Comparison of ENCODE assay signal across 22 cellular contexts in the genomic region with DNA sequence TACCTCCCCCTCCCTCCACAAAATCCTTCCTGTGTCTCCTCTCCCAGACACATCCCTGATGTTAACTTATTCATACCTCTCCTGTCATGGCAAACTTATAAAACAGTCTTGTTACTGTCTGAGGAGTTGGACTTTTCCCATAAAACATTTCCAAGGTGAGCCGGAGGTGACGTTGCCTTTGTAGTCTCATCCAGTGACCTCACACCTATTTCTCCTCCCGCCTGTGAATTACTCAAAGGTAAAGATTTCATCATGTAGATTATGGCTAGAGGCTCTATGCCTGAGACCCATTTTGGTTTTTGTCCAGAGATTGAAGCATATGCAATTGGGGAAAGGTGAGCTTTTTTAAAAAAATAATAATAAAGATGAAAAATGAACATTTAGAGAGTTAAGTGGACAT.
"Had no signal": no experiment of that assay in that cellular context is flagged by ENCODE, and none has a peak within 500 bp of the region (broad histone marks: within the 10 kb centered on the region; RNA-seq: fewer than 3 reads in every experiment).

No MANE protein-coding gene starts in this region.

- H3K4me3 Mint-ChIP-seq: activated CD4-positive, alpha-beta T cell treated with anti-CD3 and anti-CD28 coated beads, Interleukin-2, amount 10 ng/mL, durations not matched to agents 24 days and 14 days; activated CD8-positive, alpha-beta T cell treated with anti-CD3 and anti-CD28 coated beads for 36 hours; activated naive CD8-positive, alpha-beta T cell treated with anti-CD3 and anti-CD28 coated beads, Interleukin-2, amount 50 U/mL, for 24 hours; activated T-helper 1 cell treated with anti-CD3 and anti-CD28 coated beads, Interleukin-12 subunit alpha, Interleukin-12 subunit beta, Interleukin-2, Interleukin-4 antibody, amounts not matched to agents 30 ng/mL and 10 ng/mL and 1 ng/mL, durations not matched to agents 14 hours and 24 hours and 36 hours; dendritic cell treated with granulocyte-macrophage colony-stimulating factor and Interleukin-4, amounts not matched to agents 40 ng/mL and 50 ng/mL, for 4 days; naive B cell; stimulated activated memory B cell treated with anti-CD40 and anti-IgM and Interleukin-4, amounts not matched to agents 10 μg/mL and 1 μg/mL and 100 μg/mL, for 72 hours had no signal

- H3K27ac ChIP-seq: stomach, suprapubic skin, tibial nerve had no signal

- DNase-seq: activated CD4-positive, alpha-beta T cell treated with anti-CD3 and anti-CD28 coated beads, Interleukin-2, amount 10 ng/mL, durations not matched to agents 24 days and 14 days; activated CD8-positive, alpha-beta T cell treated with anti-CD3 and anti-CD28 coated beads for 36 hours; activated gamma-delta T cell; activated naive CD4-positive, alpha-beta T cell treated with anti-CD3 and anti-CD28 coated beads, Interleukin-2, amount 50 U/mL, for 16 hours; activated naive CD8-positive, alpha-beta T cell treated with anti-CD3 and anti-CD28 coated beads, Interleukin-2, amount 50 U/mL, for 24 hours; effector CD8-positive, alpha-beta T cell; gastrocnemius medialis; hypothalamus; left cardiac atrium; naive B cell; occipital lobe; posterior cingulate gyrus; stimulated activated CD4-positive, alpha-beta T cell treated with anti-CD3 and anti-CD28 coated beads, Interleukin-15, amount 100 ng/mL, for 24 hours; stomach had no signal

- H3K36me3 Mint-ChIP-seq: naive B cell; stimulated activated memory B cell treated with anti-CD40 and anti-IgM and Interleukin-4, amounts not matched to agents 10 μg/mL and 1 μg/mL and 100 μg/mL, for 72 hours had no signal

- H3K4me2 ChIP-seq: smooth muscle cell had no signal

- H3K9me3 ChIP-seq: gastrocnemius medialis, stomach, suprapubic skin, tibial nerve had no signal

- H3K27ac Mint-ChIP-seq: activated CD4-positive, alpha-beta T cell treated with anti-CD3 and anti-CD28 coated beads, Interleukin-2, amount 10 ng/mL, durations not matched to agents 24 days and 14 days; activated CD8-positive, alpha-beta T cell treated with anti-CD3 and anti-CD28 coated beads for 36 hours; activated naive CD8-positive, alpha-beta T cell treated with anti-CD3 and anti-CD28 coated beads, Interleukin-2, amount 50 U/mL, for 24 hours; activated T-helper 1 cell treated with anti-CD3 and anti-CD28 coated beads, Interleukin-12 subunit alpha, Interleukin-12 subunit beta, Interleukin-2, Interleukin-4 antibody, amounts not matched to agents 30 ng/mL and 10 ng/mL and 1 ng/mL, durations not matched to agents 14 hours and 24 hours and 36 hours; dendritic cell treated with granulocyte-macrophage colony-stimulating factor and Interleukin-4, amounts not matched to agents 40 ng/mL and 50 ng/mL, for 4 days; stimulated activated memory B cell treated with anti-CD40 and anti-IgM and Interleukin-4, amounts not matched to agents 10 μg/mL and 1 μg/mL and 100 μg/mL, for 72 hours had no signal

- H3K4me3 ChIP-seq: gastrocnemius medialis, smooth muscle cell, stomach, suprapubic skin, tibial nerve had no signal

- H3K36me3 ChIP-seq: gastrocnemius medialis, stomach, suprapubic skin, tibial nerve had no signal

- H3K9me3 Mint-ChIP-seq: activated CD4-positive, alpha-beta T cell treated with anti-CD3 and anti-CD28 coated beads, Interleukin-2, amount 10 ng/mL, durations not matched to agents 24 days and 14 days; activated CD8-positive, alpha-beta T cell treated with anti-CD3 and anti-CD28 coated beads for 36 hours; activated naive CD8-positive, alpha-beta T cell treated with anti-CD3 and anti-CD28 coated beads, Interleukin-2, amount 50 U/mL, for 24 hours; activated T-helper 1 cell treated with anti-CD3 and anti-CD28 coated beads, Interleukin-12 subunit alpha, Interleukin-12 subunit beta, Interleukin-2, Interleukin-4 antibody, amounts not matched to agents 30 ng/mL and 10 ng/mL and 1 ng/mL, durations not matched to agents 14 hours and 24 hours and 36 hours; dendritic cell treated with granulocyte-macrophage colony-stimulating factor and Interleukin-4, amounts not matched to agents 40 ng/mL and 50 ng/mL, for 4 days; naive B cell; stimulated activated memory B cell treated with anti-CD40 and anti-IgM and Interleukin-4, amounts not matched to agents 10 μg/mL and 1 μg/mL and 100 μg/mL, for 72 hours had no signal

- ATAC-seq: activated CD8-positive, alpha-beta T cell treated with anti-CD3 and anti-CD28 coated beads for 36 hours; activated naive CD8-positive, alpha-beta T cell treated with anti-CD3 and anti-CD28 coated beads, Interleukin-2, amount 50 U/mL, for 24 hours; esophagus mucosa; gastrocnemius medialis; left cardiac atrium; sciatic nerve; stimulated activated memory B cell treated with anti-CD40 and anti-IgM and Interleukin-4, amounts not matched to agents 10 μg/mL and 1 μg/mL and 100 μg/mL, for 72 hours had no signal

- H3K27me3 ChIP-seq: gastrocnemius medialis, suprapubic skin, tibial nerve had no signal
